1 cellular context compared by ENCODE assay signal in genomic region chr6:116033687-116034303, GRCh38.
TF ChIP-seq lines count a peak whose summit lies in the region.

No MANE protein-coding gene starts in this region.

TF ChIP-seq in IMR-90, 13 proteins besides CTCF, POLR2A, EP300 and RAD21:
- TF ChIP-seq ELK1 (IDR thresholded peaks at IDR 0.05; ENCODE audit: borderline replicate concordance, low read depth, low read length) (no peak), RCOR1 (IDR thresholded peaks at IDR 0.05; ENCODE audit: insufficient replicate concordance, low read length) (no peak), BHLHE40 (IDR thresholded peaks at IDR 0.05; ENCODE audit: low read depth, low read length) (no peak), RFX5 (IDR thresholded peaks at IDR 0.05; ENCODE audit: low read depth, low read length) (no peak), CEBPB (IDR thresholded peaks at IDR 0.05; ENCODE audit: low read depth, low read length) (no peak), MXI1 (IDR thresholded peaks at IDR 0.05; ENCODE audit: borderline replicate concordance, low read depth, low read length) (no peak), NFE2L2 (IDR thresholded peaks at IDR 0.05; ENCODE audit: low read depth, low read length) (no peak), SMC3 (IDR thresholded peaks at IDR 0.05; ENCODE audit: low read depth, low read length) (no peak)
